In genomic region chr5:15367501-15367900, GRCh38 we compare ENCODE assay signal across 1 cellular context.
TF ChIP-seq lines count a peak whose summit lies in the region.

No MANE protein-coding gene starts in this region.

TF ChIP-seq in SK-N-SH, 30 proteins besides CTCF, POLR2A, EP300 and RAD21 (continued from another document):
- TF ChIP-seq IRF3 (IDR thresholded peaks at IDR 0.05; ENCODE audit: low read depth, low read length) (no peak), GABPA (IDR thresholded peaks at IDR 0.05; ENCODE audit: low read depth) (no peak), RXRA (IDR thresholded peaks at IDR 0.05; ENCODE audit: borderline replicate concordance, low read depth) (no peak), CHD2 (IDR thresholded peaks at IDR 0.05; ENCODE audit: low read length, partially characterized antibody) (no peak), JUND (IDR thresholded peaks at IDR 0.05) (no peak)
